Comparison of ENCODE assay signal across 15 cellular contexts in genomic region chr10:21721000-21721670, GRCh38.
"Had no signal": no experiment of that assay in that cellular context is flagged by ENCODE, and none has a peak within 500 bp of the region (broad histone marks: within the 10 kb centered on the region; RNA-seq: fewer than 3 reads in every experiment).

No MANE protein-coding gene starts in this region.

- H2AFZ ChIP-seq: parathyroid adenoma had no signal

- H3K27me3 Mint-ChIP-seq: activated CD8-positive, alpha-beta memory T cell treated with anti-CD3 and anti-CD28 coated beads, Interleukin-2, amount 10 ng/mL, durations not matched to agents 7 days and 5 days; activated naive CD4-positive, alpha-beta T cell treated with anti-CD3 and anti-CD28 coated beads, Interleukin-2, amount 50 U/mL, for 24 hours; activated T-cell treated with anti-CD3 and anti-CD28 coated beads, Interleukin-2, amount 50 U/mL, for 24 hours had no signal

- H3K9ac ChIP-seq: parathyroid adenoma had no signal

- ATAC-seq: activated CD8-positive, alpha-beta memory T cell treated with anti-CD3 and anti-CD28 coated beads, Interleukin-2, amount 10 ng/mL, durations not matched to agents 7 days and 5 days; esophagus mucosa; gastrocnemius medialis; left ventricle myocardium superior had no signal

- H3K4me3 ChIP-seq: gastrocnemius medialis, tibial artery, vagina had no signal

- H3K27me3 ChIP-seq: gastrocnemius medialis, tibial artery, vagina had no signal

- H3K27ac ChIP-seq: gastrocnemius medialis, parathyroid adenoma, tibial artery, vagina had no signal

- H3K9me3 Mint-ChIP-seq: activated naive CD4-positive, alpha-beta T cell treated with anti-CD3 and anti-CD28 coated beads, Interleukin-2, amount 50 U/mL, for 24 hours; activated T-cell treated with anti-CD3 and anti-CD28 coated beads, Interleukin-2, amount 50 U/mL, for 24 hours; T-helper 2 cell treated with Interferon-gamma antibody and Interleukin-4, amounts not matched to agents 5 μg/mL and 100 μg/mL, for 36 hours had no signal

- H3K9me3 ChIP-seq: gastrocnemius medialis, tibial artery, vagina had no signal

- H3K27ac Mint-ChIP-seq: activated CD8-positive, alpha-beta memory T cell treated with anti-CD3 and anti-CD28 coated beads, Interleukin-2, amount 10 ng/mL, durations not matched to agents 7 days and 5 days; activated naive CD4-positive, alpha-beta T cell treated with anti-CD3 and anti-CD28 coated beads, Interleukin-2, amount 50 U/mL, for 24 hours; activated T-cell treated with anti-CD3 and anti-CD28 coated beads, Interleukin-2, amount 50 U/mL, for 24 hours; T-helper 2 cell treated with Interferon-gamma antibody and Interleukin-4, amounts not matched to agents 5 μg/mL and 100 μg/mL, for 36 hours had no signal

- DNase-seq: activated CD4-positive, alpha-beta T cell treated with anti-CD3 and anti-CD28 coated beads, Interleukin-2, amount 50 U/mL, for 48 hours; activated CD4-positive, CD25-positive, alpha-beta regulatory T cell treated with anti-CD3 and anti-CD28 coated beads, Interleukin-2, amount 50 U/mL, for 72 hours; activated CD8-positive, alpha-beta memory T cell treated with anti-CD3 and anti-CD28 coated beads, Interleukin-2, amount 10 ng/mL, durations not matched to agents 7 days and 5 days; activated effector memory CD4-positive, alpha-beta T cell treated with Interleukin-2 at 50 U/mL for 16 hours; activated T-cell treated with anti-CD3 and anti-CD28 coated beads, Interleukin-2, amount 50 U/mL, for 24 hours; amygdala; gastrocnemius medialis; left ventricle myocardium superior; stimulated activated CD4-positive, alpha-beta T cell treated with anti-CD3 and anti-CD28 coated beads, Interleukin-15, amount 100 ng/mL, for 24 hours; tibial artery had no signal

- H3K4me3 Mint-ChIP-seq: activated CD8-positive, alpha-beta memory T cell treated with anti-CD3 and anti-CD28 coated beads, Interleukin-2, amount 10 ng/mL, durations not matched to agents 7 days and 5 days; activated naive CD4-positive, alpha-beta T cell treated with anti-CD3 and anti-CD28 coated beads, Interleukin-2, amount 50 U/mL, for 24 hours; activated T-cell treated with anti-CD3 and anti-CD28 coated beads, Interleukin-2, amount 50 U/mL, for 24 hours; T-helper 2 cell treated with Interferon-gamma antibody and Interleukin-4, amounts not matched to agents 5 μg/mL and 100 μg/mL, for 36 hours had no signal

- H3K36me3 ChIP-seq: gastrocnemius medialis, vagina had no signal

- H3K79me2 ChIP-seq: parathyroid adenoma had no signal
